Comparison of ENCODE assay signal across 13 cellular contexts in the genomic region with DNA sequence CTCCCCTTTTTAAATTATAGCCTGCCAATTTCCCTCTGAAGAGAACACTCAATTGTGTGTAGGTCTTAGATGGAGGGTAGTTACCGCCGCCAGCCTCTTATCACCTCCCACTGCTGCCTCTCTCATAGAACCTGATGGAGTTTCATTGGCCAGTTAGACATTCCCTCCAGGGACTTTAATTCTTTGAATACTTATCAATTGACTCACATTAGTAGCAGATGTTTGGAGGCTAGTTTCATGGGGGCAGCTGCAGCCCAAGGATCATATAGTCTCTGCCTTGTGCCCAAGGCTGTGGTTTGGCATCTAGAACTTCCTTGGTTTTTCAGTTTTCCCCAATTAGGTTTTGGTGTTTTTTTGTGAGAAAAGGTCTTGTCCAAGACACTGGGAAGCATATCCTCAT.
DNase-seq lines count a peak whose midpoint lies in the region; ATAC-seq, FAIRE-seq and TF ChIP-seq lines count a peak whose summit lies in the region.
"Had no signal": no experiment of that assay in that cellular context is flagged by ENCODE, and none has a peak within 500 bp of the region (broad histone marks: within the 10 kb centered on the region; RNA-seq: fewer than 3 reads in every experiment).

No MANE protein-coding gene starts in this region.

- peak overlapping the region; percentile 62 for H3K4me3 Mint-ChIP-seq in astrocyte (ENCODE audit: unreplicated experiment)

- no peak for ATAC-seq in right cardiac atrium
- no peak for ATAC-seq in GM21526 (IDR thresholded peaks at IDR 0.05; ENCODE audit: low FRiP score, unreplicated experiment)
- ATAC-seq in left cardiac atrium = no peak
- ATAC-seq: gastrocnemius medialis had no signal

- H3K36me3 ChIP-seq in astrocyte (ENCODE audit: insufficient read depth, low read length) (no peaks in the 10 kb centered on the region), hepatocyte (replicated peaks; ENCODE audit: insufficient read depth, low read depth) (no peaks in the 10 kb centered on the region)
- H3K36me3 ChIP-seq: ascending aorta; BLaER1 treated with 17β-estradiol and CSF1 and Interleukin-3, amounts not matched to agents 10 nM and 100 nM; gastrocnemius medialis had no signal

- H3K27ac Mint-ChIP-seq in astrocyte (ENCODE audit: unreplicated experiment) = peak overlapping the region; percentile 97

- CTCF ChIA-PET in AG04450 (lab: Charles Lee) = no interaction called here

- H3K79me2 ChIP-seq in astrocyte (ENCODE audit: insufficient read depth, low read length) (no peaks in the 10 kb centered on the region), hepatocyte (no peaks in the 10 kb centered on the region)

- no peaks in the 10 kb centered on the region for H3K36me3 Mint-ChIP-seq in astrocyte (ENCODE audit: low read depth, unreplicated experiment)

- H3K27me3 Mint-ChIP-seq in astrocyte (ENCODE audit: low read depth, unreplicated experiment) = no peaks in the 10 kb centered on the region

- intact Hi-C loops in right cardiac atrium (cut with DNase I) (no loop called here), left cardiac atrium (cut with DNase I) (no loop called here)

- TF ChIP-seq CTCF in AG04450 (IDR thresholded peaks at IDR 0.05; ENCODE audit: low read depth, low read length) (no peak), astrocyte (IDR thresholded peaks at IDR 0.05; ENCODE audit: insufficient read depth, low read depth, low read length) (no peak), hepatocyte (IDR thresholded peaks at IDR 0.05; ENCODE audit: poor library complexity) (no peak)

- DNase-seq in AG04450 (ENCODE audit: low read depth, low spot score) (peak; percentile 68), HS-27A (ENCODE audit: low read depth) (peak; percentile 52), astrocyte (ENCODE audit: low read depth) (peak; percentile 94), hepatocyte (ENCODE audit: low spot score) (no peak), right cardiac atrium (no peak), left cardiac atrium (no peak), NCI-H748 (lab: John Stamatoyannopoulos, UW; ENCODE audit: unreplicated experiment) (no peak)
- DNase-seq: gastrocnemius medialis, NCI-H1092 treated with DMSO at 0.1 percent for 48 hours, small intestine had no signal

- H3K9ac ChIP-seq in astrocyte (ENCODE audit: low read length) = peak overlapping the region; percentile 29
- H3K9ac ChIP-seq: BLaER1 treated with 17β-estradiol and CSF1 and Interleukin-3, amounts not matched to agents 10 nM and 100 nM had no signal

- H3K4me3 ChIP-seq in AG04450 (ENCODE audit: low read depth, low read length) = no peak overlapping the region
- H3K4me3 ChIP-seq in astrocyte (ENCODE audit: insufficient read depth, low read depth, low read length) = peak overlapping the region; percentile 25
- H3K4me3 ChIP-seq in hepatocyte = no peak overlapping the region
- no peak overlapping the region for H3K4me3 ChIP-seq in right cardiac atrium (ENCODE audit: low read length)
- H3K4me3 ChIP-seq: ascending aorta; BLaER1 treated with 17β-estradiol and CSF1 and Interleukin-3, amounts not matched to agents 10 nM and 100 nM; gastrocnemius medialis had no signal

- H2AFZ ChIP-seq in astrocyte (ENCODE audit: low read depth, low read length) = no peak overlapping the region
- H2AFZ ChIP-seq in hepatocyte = no peak overlapping the region

- POLR2A ChIA-PET in AG04450 (lab: Yijun Ruan, JAX) = no interaction called here

- no peaks in the 10 kb centered on the region for H3K9me3 Mint-ChIP-seq in astrocyte (ENCODE audit: unreplicated experiment)

- no peaks in the 10 kb centered on the region for H3K9me2 ChIP-seq in hepatocyte (replicated peaks; ENCODE audit: insufficient read depth)

- H3K4me2 ChIP-seq in astrocyte (ENCODE audit: low read length) = peak overlapping the region; percentile 78
- no peak overlapping the region for H3K4me2 ChIP-seq in hepatocyte

- H3K27me3 ChIP-seq in AG04450 (ENCODE audit: control insufficient read depth, insufficient read depth, low read length) = no peaks in the 10 kb centered on the region
- no peaks in the 10 kb centered on the region for H3K27me3 ChIP-seq in astrocyte (ENCODE audit: insufficient read depth, low read length)
- H3K27me3 ChIP-seq in hepatocyte = no peaks in the 10 kb centered on the region
- no peaks in the 10 kb centered on the region for H3K27me3 ChIP-seq in right cardiac atrium (ENCODE audit: control insufficient read depth, insufficient read depth)
- H3K27me3 ChIP-seq: ascending aorta; BLaER1 treated with 17β-estradiol and CSF1 and Interleukin-3, amounts not matched to agents 10 nM and 100 nM; gastrocnemius medialis had no signal

- 34% methylated on average over 2 of the region's 2 CpGs for WGBS in hepatocyte (ENCODE audit: low lambda C conversion rate, missing lambda C conversion rate)
- 56% methylated on average over 2 of the region's 2 CpGs for WGBS in right cardiac atrium

- no peaks in the 10 kb centered on the region for H3K9me3 ChIP-seq in AG04450 (ENCODE audit: control insufficient read depth, insufficient read depth, low read length)
- H3K9me3 ChIP-seq in astrocyte (ENCODE audit: insufficient read depth, low read depth, low read length) = no peaks in the 10 kb centered on the region
- no peaks in the 10 kb centered on the region for H3K9me3 ChIP-seq in hepatocyte (ENCODE audit: low read depth)
- H3K9me3 ChIP-seq in right cardiac atrium (ENCODE audit: control insufficient read depth, low read length) = no peaks in the 10 kb centered on the region
- H3K9me3 ChIP-seq: ascending aorta; BLaER1 treated with 17β-estradiol and CSF1 and Interleukin-3, amounts not matched to agents 10 nM and 100 nM; gastrocnemius medialis had no signal

- peak; percentile 45 for FAIRE-seq in astrocyte (lab: Jason Lieb, UNC)
- FAIRE-seq: small intestine had no signal

- H3K27ac ChIP-seq in AG04450 (ENCODE audit: low read depth, low read length) (peak overlapping the region; percentile 54), astrocyte (ENCODE audit: low read depth, low read length) (peak overlapping the region; percentile 82), hepatocyte (peak overlapping the region; percentile 19), right cardiac atrium (ENCODE audit: low read length) (no peak overlapping the region)
- H3K27ac ChIP-seq: ascending aorta, gastrocnemius medialis had no signal

- H4K20me1 ChIP-seq in astrocyte (ENCODE audit: insufficient read depth, low read length) (no peaks in the 10 kb centered on the region), hepatocyte (ENCODE audit: insufficient read depth, poor library complexity, severe bottlenecking) (no peaks in the 10 kb centered on the region)
- H4K20me1 ChIP-seq: BLaER1 treated with 17β-estradiol and CSF1 and Interleukin-3, amounts not matched to agents 10 nM and 100 nM had no signal

- H3K4me1 ChIP-seq in astrocyte (ENCODE audit: insufficient read depth, low read length) (peaks cover 25% of the 10 kb centered on the region), hepatocyte (ENCODE audit: insufficient read depth) (peaks cover 5% of the 10 kb centered on the region), right cardiac atrium (ENCODE audit: control insufficient read depth, insufficient read depth, low read length) (no peaks in the 10 kb centered on the region)
- H3K4me1 ChIP-seq: ascending aorta, gastrocnemius medialis had no signal

- peaks cover 31% of the 10 kb centered on the region for H3K4me1 Mint-ChIP-seq in astrocyte (ENCODE audit: low read depth, unreplicated experiment)

Comparison
In these comparisons a context has a peak if more than half of its experiments do, and no peak if none do; other contexts are left out.
1. DNase-seq: peak in AG04450 (single experiment), HS-27A (single experiment) and astrocyte (single experiment); none in hepatocyte (single experiment), right cardiac atrium (0 of 3), left cardiac atrium (single experiment) and NCI-H748 (single experiment).